29 cellular contexts compared by ENCODE assay signal in genomic region chr15:64251658-64252057, GRCh38.
A peak's percentile ranks its signal among the peaks of the same experiment; 100 is the strongest.
DNase-seq lines count a peak whose midpoint lies in the region; ATAC-seq and TF ChIP-seq lines count a peak whose summit lies in the region.
"Had no signal": no experiment of that assay in that cellular context is flagged by ENCODE, and none has a peak within 500 bp of the region (broad histone marks: within the 10 kb centered on the region; RNA-seq: fewer than 3 reads in every experiment).

No MANE protein-coding gene starts in this region.

- H3K27ac Mint-ChIP-seq in T-helper 17 cell (peak overlapping the region; percentile 80), osteocyte (ENCODE audit: unreplicated experiment) (peak overlapping the region; percentile 38)

- no peak for TF ChIP-seq CTCF in osteocyte (IDR thresholded peaks at IDR 0.05)
- TF ChIP-seq CTCF in upper lobe of left lung (IDR thresholded peaks at IDR 0.05): no peak

- no peak for TF ChIP-seq POLR2A in upper lobe of left lung (IDR thresholded peaks at IDR 0.05)

- H3K36me3 Mint-ChIP-seq in T-helper 17 cell (ENCODE audit: low read depth): no peaks in the 10 kb centered on the region
- peaks cover 7% of the 10 kb centered on the region for H3K36me3 Mint-ChIP-seq in osteocyte (ENCODE audit: unreplicated experiment)

- no peak for TF ChIP-seq EP300 in upper lobe of left lung (IDR thresholded peaks at IDR 0.05)

- H3K4me1 Mint-ChIP-seq in T-helper 17 cell: peaks cover 23% of the 10 kb centered on the region
- H3K4me1 Mint-ChIP-seq in osteocyte (ENCODE audit: unreplicated experiment): peaks cover 52% of the 10 kb centered on the region

- H3K4me3 Mint-ChIP-seq in T-helper 17 cell: no peak overlapping the region
- no peak overlapping the region for H3K4me3 Mint-ChIP-seq in osteocyte (ENCODE audit: unreplicated experiment)

- H3K36me3 ChIP-seq in upper lobe of left lung: no peaks in the 10 kb centered on the region

- H3K9me3 ChIP-seq in T-helper 17 cell (ENCODE audit: control insufficient read depth, low read length, poor library complexity, severe bottlenecking) (no peaks in the 10 kb centered on the region), upper lobe of left lung (no peaks in the 10 kb centered on the region)
- H3K9me3 ChIP-seq: SJSA1 had no signal

- intact Hi-C loops in left colon (cut with DNase I, micrococcal nuclease): no loop called here

- no peak for ATAC-seq in T-helper 17 cell
- ATAC-seq in GM19397 (IDR thresholded peaks at IDR 0.05; ENCODE audit: unreplicated experiment): no peak
- ATAC-seq in left colon: no peak
- no peak for ATAC-seq in upper lobe of left lung (ENCODE audit: low FRiP score in 2 of 2)
- ATAC-seq: GM12878 had no signal

- no peaks in the 10 kb centered on the region for H3K9me3 Mint-ChIP-seq in osteocyte (ENCODE audit: unreplicated experiment)
- H3K9me3 Mint-ChIP-seq: CD4-positive, alpha-beta memory T cell had no signal

- H3K4me3 ChIP-seq in upper lobe of left lung: no peak overlapping the region
- H3K4me3 ChIP-seq: BLaER1 treated with 17β-estradiol and CSF1 and Interleukin-3, amounts not matched to agents 10 nM and 100 nM; GM12878; PC-9; SJSA1 had no signal

- no peaks in the 10 kb centered on the region for H3K27me3 ChIP-seq in upper lobe of left lung
- H3K27me3 ChIP-seq: BLaER1 treated with 17β-estradiol and CSF1 and Interleukin-3, amounts not matched to agents 10 nM and 100 nM; SJSA1 had no signal

- H3K27me3 Mint-ChIP-seq in T-helper 17 cell (no peaks in the 10 kb centered on the region), osteocyte (ENCODE audit: unreplicated experiment) (no peaks in the 10 kb centered on the region)
- H3K27me3 Mint-ChIP-seq: CD4-positive, alpha-beta memory T cell had no signal

- peaks cover 6 to 14% (median 9%) of the 10 kb centered on the region in 4 donors for H3K4me1 ChIP-seq in upper lobe of left lung

- H3K27ac ChIP-seq in upper lobe of left lung: no peak overlapping the region
- H3K27ac ChIP-seq: BLaER1 treated with 17β-estradiol and CSF1 and Interleukin-3, amounts not matched to agents 10 nM and 100 nM; PC-9; SJSA1 had no signal

- DNase-seq in EH (ENCODE audit: low read depth) (peak; percentile 47), T-helper 17 cell (no peak), dedifferentiated amniotic fluid mesenchymal stem cell (ENCODE audit: extremely low spot score) (peak; percentile 52), osteocyte (ENCODE audit: extremely low spot score, unreplicated experiment) (no peak), left colon (no peak), upper lobe of left lung (no peak)
- no peak for DNase-seq in stimulated activated naive CD4-positive, alpha-beta T cell treated with Interleukin-2 at 50 U/mL for 16 hours (lab: John Stamatoyannopoulos, UW)
- DNase-seq: AML-193; COR-L47; EL; GDM1; HCEC 1CT; Karpas-422; MV-4-11; NCI-H1105; NCI-H1436 treated with DMSO at 0.1 percent for 48 hours; NCI-H1930; NCI-H446; NCI-H524 treated with DMSO at 0.1 percent for 48 hours; NCI-H774; NK-92 treated with Interleukin-12 subunit alpha and Interleukin-12 subunit beta, amount 100 ng/mL, for 24 hours; PC-9; Right ventricle myocardium superior; RPMI8226 had no signal

Comparison
In these comparisons a context has a peak if more than half of its experiments do, and no peak if none do; other contexts are left out.
1. DNase-seq: peak in EH (single experiment) and dedifferentiated amniotic fluid mesenchymal stem cell (single experiment); none in T-helper 17 cell (0 of 3), osteocyte (single experiment), stimulated activated naive CD4-positive, alpha-beta T cell treated with Interleukin-2 at 50 U/mL for 16 hours (single experiment), left colon (0 of 2) and upper lobe of left lung (0 of 2).